In genomic region chr1:115641762-115642167, GRCh38 we compare ENCODE assay signal across 8 cellular contexts. TPM values are rescaled to one million over a fixed set of nuclear protein-coding genes. Genes with fewer than 3 reads are reported as not detected.
DNase-seq lines count a peak whose midpoint lies in the region; TF ChIP-seq lines count a peak whose summit lies in the region.

Gene VANGL1, plus strand, starts transcription at chr1:115641970. Its CDS starts 9,444 bp downstream, at chr1:115651414.

- H2AFZ ChIP-seq in GM23248 (peak within 1 kb of the TSS; percentile 91), SK-N-SH (ENCODE audit: low read depth) (peak within 1 kb of the TSS; percentile 51)

- in situ Hi-C loops in GM23248 (cut with MboI): no loop called here

- POLR2A ChIA-PET in SK-N-SH (lab: Yijun Ruan, JAX) (no interaction called here), MCF 10A (lab: Yijun Ruan, JAX) (interaction anchor here (0.7 to 3.0 kb wide), 8 partner anchors 11 to 346 kb away, joined by 3 to 18 read pairs (median 5); no protein-coding TSS in a partner anchor)

- H3K9me2 ChIP-seq in GM23248 (ENCODE audit: insufficient read depth): no peaks in the 10 kb centered on the region
- no peaks in the 10 kb centered on the region for H3K9me2 ChIP-seq in SK-N-SH

- no peaks in the 10 kb centered on the region for H3K9me3 ChIP-seq in GM23248 (ENCODE audit: low read depth)
- no peaks in the 10 kb centered on the region; the same call in 1 of the 2 replicates for H3K9me3 ChIP-seq in SK-N-SH

- H3K4me1 ChIP-seq in GM23248 (ENCODE audit: insufficient read depth): peaks cover 9% of the 10 kb centered on the region
- H3K4me1 ChIP-seq in SK-N-SH (ENCODE audit: control insufficient read depth in 1 of 2, insufficient read depth in 2 of 2, low read depth in 1 of 2, low read length in 1 of 2): peaks cover 7% of the 10 kb centered on the region in 2 experiments; a peak in 3 of 4 replicates

- TF ChIP-seq CTCF in SK-N-SH (IDR thresholded peaks at IDR 0.05) (no peak), MCF 10A (IDR thresholded peaks at IDR 0.05; ENCODE audit: unreplicated experiment) (no peak)

- H3F3A ChIP-seq in GM23248 (ENCODE audit: insufficient read depth): peaks cover 10% of the 10 kb centered on the region; the same call in 1 of the 2 replicates
- no peaks in the 10 kb centered on the region for H3F3A ChIP-seq in SK-N-SH (replicated peaks; ENCODE audit: insufficient read depth)

- TF ChIP-seq EP300 in SK-N-SH (IDR thresholded peaks at IDR 0.05; ENCODE audit: borderline replicate concordance in 1 of 2, low read depth in 1 of 2, low read length in 1 of 2): no peak

- WGBS in GM23248 (ENCODE audit: low coverage in 1 of 2, low lambda C conversion rate in 2 of 2, missing lambda C conversion rate in 2 of 2), 2 experiments: 1% methylated on average over 19 to 41 of the region's 61 CpGs
- 3% methylated on average over 6 of the region's 61 CpGs for WGBS in SK-N-SH (ENCODE audit: low lambda C conversion rate)

- H3K36me3 ChIP-seq in GM23248 (ENCODE audit: low read depth): no peaks in the 10 kb centered on the region
- H3K36me3 ChIP-seq in SK-N-SH (replicated peaks in 1 of 2; ENCODE audit: control insufficient read depth in 1 of 2, insufficient read depth in 2 of 2, low read length in 1 of 2): no peaks in the 10 kb centered on the region

- peaks cover 5 to 14% (median 10%) of the 10 kb centered on the region in 3 donors for H3K9me3 Mint-ChIP-seq in IgD-negative memory B cell
- peaks cover 7% of the 10 kb centered on the region for H3K9me3 Mint-ChIP-seq in MCF 10A (ENCODE audit: unreplicated experiment)

- H3K36me3 Mint-ChIP-seq in IgD-negative memory B cell (no peaks in the 10 kb centered on the region), MCF 10A (ENCODE audit: insufficient read depth, unreplicated experiment) (peaks cover 6% of the 10 kb centered on the region)

- peak within 1 kb of the TSS; percentile 89 for H3K4me3 ChIP-seq in GM23248
- H3K4me3 ChIP-seq in SK-N-SH (ENCODE audit: low read depth in 2 of 2, low read length in 1 of 2): peak within 1 kb of the TSS; percentile 94 to 97

- DNase-seq in NCI-H2107 (lab: John Stamatoyannopoulos, UW) (peak; percentile 30), NCI-H2107 treated with DMSO at 0.1 percent for 48 hours (lab: John Stamatoyannopoulos, UW; ENCODE audit: unreplicated experiment) (no peak), GM23248 (peak; percentile 88), SK-N-SH (peak; percentile 91), MCF 10A (ENCODE audit: unreplicated experiment) (peak; percentile 70), iPS-NIHi7 (ENCODE audit: extremely low spot score) (peak; percentile 80)
- peak in 2 of 3 donors; percentile 24 to 27 for DNase-seq in stimulated activated CD4-positive, alpha-beta T cell treated with anti-CD3 and anti-CD28 coated beads, Interleukin-12 subunit alpha, Interleukin-12 subunit beta, amount 100 ng/mL, for 48 hours (ENCODE audit: low read depth in 2 of 3, low spot score in 1 of 3)

- no TSS peak for BruUV-seq in MCF 10A (replicated peaks; lab: Mats Ljungman, UMichigan)

- no peaks in the 10 kb centered on the region for H3K27me3 ChIP-seq in GM23248 (replicated peaks; ENCODE audit: insufficient read depth)
- no peaks in the 10 kb centered on the region for H3K27me3 ChIP-seq in SK-N-SH (ENCODE audit: insufficient read depth)

- peak within 1 kb of the TSS; percentile 80 to 91 (median 90) for H3K4me3 Mint-ChIP-seq in IgD-negative memory B cell
- peak within 1 kb of the TSS; percentile 68 for H3K4me3 Mint-ChIP-seq in MCF 10A (ENCODE audit: unreplicated experiment)

- H3K27ac ChIP-seq in GM23248: no peak within 1 kb of the TSS
- H3K27ac ChIP-seq in SK-N-SH (ENCODE audit: low read depth in 2 of 2, low read length in 1 of 2): peak within 1 kb of the TSS; percentile 27 to 70

- peaks cover 0 to 12% (median 8%) of the 10 kb centered on the region in 3 donors for H3K4me1 Mint-ChIP-seq in IgD-negative memory B cell
- peaks cover 13% of the 10 kb centered on the region for H3K4me1 Mint-ChIP-seq in MCF 10A (ENCODE audit: insufficient read depth, unreplicated experiment)

- CTCF ChIA-PET in SK-N-SH (lab: Yijun Ruan, JAX) (interaction anchor here (0.6 to 2.0 kb wide), 9 partner anchors 9 to 339 kb away, joined by 3 to 12 read pairs (median 5); no protein-coding TSS in a partner anchor), MCF 10A (lab: Yijun Ruan, JAX) (interaction anchor here (0.6 to 4.5 kb wide), 7 partner anchors 13 to 1158 kb away, joined by 3 to 25 read pairs (median 3); no protein-coding TSS in a partner anchor)

- H3K27me3 Mint-ChIP-seq in IgD-negative memory B cell (peaks cover 24% of the 10 kb centered on the region), MCF 10A (ENCODE audit: insufficient read depth, unreplicated experiment) (peaks cover 14% of the 10 kb centered on the region)

- H3K9ac ChIP-seq in GM23248 (peak within 1 kb of the TSS; percentile 72), SK-N-SH (peak within 1 kb of the TSS; percentile 85)

- H4K20me1 ChIP-seq in GM23248 (ENCODE audit: insufficient read depth): no peaks in the 10 kb centered on the region
- H4K20me1 ChIP-seq in SK-N-SH (ENCODE audit: insufficient read depth): peaks cover 7% of the 10 kb centered on the region

- TF ChIP-seq RAD21 in SK-N-SH (IDR thresholded peaks at IDR 0.05; ENCODE audit: low read length): no peak

- intact Hi-C loops in MCF 10A (cut with micrococcal nuclease): loop anchor here (1.0 kb wide), 1 partner anchor 65 kb away; no protein-coding TSS in a partner anchor

- H3K79me2 ChIP-seq in GM23248 (ENCODE audit: insufficient read depth) (peaks cover 40% of the 10 kb centered on the region), SK-N-SH (ENCODE audit: insufficient read depth) (peaks cover 46% of the 10 kb centered on the region)

- H3K4me2 ChIP-seq in GM23248 (ENCODE audit: unreplicated experiment) (peak within 1 kb of the TSS; percentile 90), SK-N-SH (peak within 1 kb of the TSS; percentile 76)

- peak within 1 kb of the TSS in 1 of 3 donors; percentile 89 for H3K27ac Mint-ChIP-seq in IgD-negative memory B cell
- H3K27ac Mint-ChIP-seq in MCF 10A (ENCODE audit: low read depth, unreplicated experiment): peak within 1 kb of the TSS; percentile 61

TF ChIP-seq in SK-N-SH, 30 proteins besides CTCF, POLR2A, EP300 and RAD21:
- TF ChIP-seq CHD2 (IDR thresholded peaks at IDR 0.05; ENCODE audit: low read length, partially characterized antibody): peak; percentile 55
- TF ChIP-seq ZBTB33 (IDR thresholded peaks at IDR 0.05; ENCODE audit: borderline replicate concordance, low read depth): no peak
- TF ChIP-seq TAF1 (IDR thresholded peaks at IDR 0.05; ENCODE audit: borderline replicate concordance, low read depth, low read length): peak; percentile 24
- peak; percentile 58 for TF ChIP-seq GABPA (IDR thresholded peaks at IDR 0.05; ENCODE audit: low read depth)
- TF ChIP-seq FOXJ3 (CRISPR knock-in tag; IDR thresholded peaks at IDR 0.05): no peak
- no peak for TF ChIP-seq FOSL2 (IDR thresholded peaks at IDR 0.05; ENCODE audit: borderline replicate concordance, low read depth)
- no peak for TF ChIP-seq NFIC (IDR thresholded peaks at IDR 0.05; ENCODE audit: borderline replicate concordance)
- no peak for TF ChIP-seq JUND (IDR thresholded peaks at IDR 0.05)
- no peak for TF ChIP-seq NRF1 (IDR thresholded peaks at IDR 0.05; ENCODE audit: low read depth, low read length)
- peak; percentile 49; the same call in 1 of the 2 replicates for TF ChIP-seq RCOR1 (IDR thresholded peaks at IDR 0.05; ENCODE audit: low read length)

RNA-seq across cellular contexts. Expression of gene VANGL1, which starts in this region (rescaled TPM):
- 11.7 and 12.9 TPM in 2 replicates for total RNA-seq in GM23248 (2014; rRNA removed; shearing (Covaris generic))
- polyA plus RNA-seq in GM23248 (2016; fragmentation: Nextera tagmentation; extraction: Ambion mirVana) (13.8 and 14.7 TPM in 2 replicates), IgD-negative memory B cell (1.5 TPM), SK-N-SH (2012; rRNA removed) (5.4 TPM in 2 replicates)
- 5.6 and 6.6 TPM in 2 replicates for polyA plus RNA-seq in SK-N-SH (2012; cell fraction: cytosol; rRNA removed)
- 2.3 and 4.9 TPM in 2 replicates for polyA plus RNA-seq in SK-N-SH (2012; cell fraction: nucleus; rRNA removed)
- 10.5 and 16.4 TPM in 2 replicates for total RNA-seq in MCF 10A (2022)
